ENCODE assay signal across 1 cellular context in genomic region chr16:85199069-85199725, GRCh38.
TF ChIP-seq lines count a peak whose summit lies in the region.

No MANE protein-coding gene starts in this region.

TF ChIP-seq in HCT116, 20 proteins besides CTCF, POLR2A, EP300 and RAD21 (continued from another document):
- TF ChIP-seq, protein P1, sequence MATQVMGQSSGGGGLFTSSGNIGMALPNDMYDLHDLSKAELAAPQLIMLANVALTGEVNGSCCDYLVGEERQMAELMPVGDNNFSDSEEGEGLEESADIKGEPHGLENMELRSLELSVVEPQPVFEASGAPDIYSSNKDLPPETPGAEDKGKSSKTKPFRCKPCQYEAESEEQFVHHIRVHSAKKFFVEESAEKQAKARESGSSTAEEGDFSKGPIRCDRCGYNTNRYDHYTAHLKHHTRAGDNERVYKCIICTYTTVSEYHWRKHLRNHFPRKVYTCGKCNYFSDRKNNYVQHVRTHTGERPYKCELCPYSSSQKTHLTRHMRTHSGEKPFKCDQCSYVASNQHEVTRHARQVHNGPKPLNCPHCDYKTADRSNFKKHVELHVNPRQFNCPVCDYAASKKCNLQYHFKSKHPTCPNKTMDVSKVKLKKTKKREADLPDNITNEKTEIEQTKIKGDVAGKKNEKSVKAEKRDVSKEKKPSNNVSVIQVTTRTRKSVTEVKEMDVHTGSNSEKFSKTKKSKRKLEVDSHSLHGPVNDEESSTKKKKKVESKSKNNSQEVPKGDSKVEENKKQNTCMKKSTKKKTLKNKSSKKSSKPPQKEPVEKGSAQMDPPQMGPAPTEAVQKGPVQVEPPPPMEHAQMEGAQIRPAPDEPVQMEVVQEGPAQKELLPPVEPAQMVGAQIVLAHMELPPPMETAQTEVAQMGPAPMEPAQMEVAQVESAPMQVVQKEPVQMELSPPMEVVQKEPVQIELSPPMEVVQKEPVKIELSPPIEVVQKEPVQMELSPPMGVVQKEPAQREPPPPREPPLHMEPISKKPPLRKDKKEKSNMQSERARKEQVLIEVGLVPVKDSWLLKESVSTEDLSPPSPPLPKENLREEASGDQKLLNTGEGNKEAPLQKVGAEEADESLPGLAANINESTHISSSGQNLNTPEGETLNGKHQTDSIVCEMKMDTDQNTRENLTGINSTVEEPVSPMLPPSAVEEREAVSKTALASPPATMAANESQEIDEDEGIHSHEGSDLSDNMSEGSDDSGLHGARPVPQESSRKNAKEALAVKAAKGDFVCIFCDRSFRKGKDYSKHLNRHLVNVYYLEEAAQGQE (IDR thresholded peaks at IDR 0.05; ENCODE audit: low read depth) = no peak
- no peak for TF ChIP-seq EZH2 (IDR thresholded peaks at IDR 0.05)
